ENCODE assay signal across 17 cellular contexts in genomic region chr4:102554988-102555387, GRCh38.
"Had no signal": no experiment of that assay in that cellular context is flagged by ENCODE, and none has a peak within 500 bp of the region (broad histone marks: within the 10 kb centered on the region; RNA-seq: fewer than 3 reads in every experiment).

No MANE protein-coding gene starts in this region.

- H3K27ac Mint-ChIP-seq: activated naive CD4-positive, alpha-beta T cell treated with anti-CD3 and anti-CD28 coated beads, Interleukin-2, amount 10 ng/mL, durations not matched to agents 7 days and 5 days; activated naive CD8-positive, alpha-beta T cell treated with anti-CD3 and anti-CD28 coated beads, Interleukin-2, amount 50 U/mL, for 24 hours; stimulated activated naive B cell treated with anti-CD40 and anti-IgM and Interleukin-4, amounts not matched to agents 10 μg/mL and 1 μg/mL and 100 μg/mL, for 72 hours had no signal

- H3K27me3 ChIP-seq: esophagus squamous epithelium, spleen had no signal

- H3K4me3 Mint-ChIP-seq: activated naive CD4-positive, alpha-beta T cell treated with anti-CD3 and anti-CD28 coated beads, Interleukin-2, amount 10 ng/mL, durations not matched to agents 7 days and 5 days; activated naive CD8-positive, alpha-beta T cell treated with anti-CD3 and anti-CD28 coated beads, Interleukin-2, amount 50 U/mL, for 24 hours; naive B cell; neural crest cell; stimulated activated naive B cell treated with anti-CD40 and anti-IgM and Interleukin-4, amounts not matched to agents 10 μg/mL and 1 μg/mL and 100 μg/mL, for 72 hours had no signal

- DNase-seq: activated CD4-positive, CD25-positive, alpha-beta regulatory T cell treated with anti-CD3 and anti-CD28 coated beads, Interleukin-2, amount 50 U/mL, for 72 hours; activated CD8-positive, alpha-beta memory T cell treated with anti-CD3 and anti-CD28 coated beads for 24 hours; activated CD8-positive, alpha-beta memory T cell treated with anti-CD3 and anti-CD28 coated beads, Interleukin-2, amount 50 U/mL, for 48 hours; activated effector memory CD4-positive, alpha-beta T cell treated with Interleukin-2 at 50 U/mL for 16 hours; activated naive CD4-positive, alpha-beta T cell treated with anti-CD3 and anti-CD28 coated beads, Interleukin-2, amount 10 ng/mL, durations not matched to agents 7 days and 5 days; activated naive CD8-positive, alpha-beta T cell treated with anti-CD3 and anti-CD28 coated beads, Interleukin-2, amount 50 U/mL, for 24 hours; activated T-cell treated with anti-CD3 and anti-CD28 coated beads, Interleukin-2, amount 50 U/mL, for 48 hours; cerebellar nuclear complex; effector CD4-positive, alpha-beta T cell; esophagus squamous epithelium; mammary epithelial cell; naive B cell; spleen; stimulated activated naive B cell treated with anti-CD40 and anti-IgM and Interleukin-4, amounts not matched to agents 10 μg/mL and 1 μg/mL and 100 μg/mL, for 72 hours; T1000 had no signal

- H3K27me3 Mint-ChIP-seq: activated naive CD4-positive, alpha-beta T cell treated with anti-CD3 and anti-CD28 coated beads, Interleukin-2, amount 10 ng/mL, durations not matched to agents 7 days and 5 days; activated naive CD8-positive, alpha-beta T cell treated with anti-CD3 and anti-CD28 coated beads, Interleukin-2, amount 50 U/mL, for 24 hours; naive B cell; stimulated activated naive B cell treated with anti-CD40 and anti-IgM and Interleukin-4, amounts not matched to agents 10 μg/mL and 1 μg/mL and 100 μg/mL, for 72 hours had no signal

- H3K4me3 ChIP-seq: esophagus squamous epithelium, spleen had no signal

- H3K9me3 ChIP-seq: esophagus squamous epithelium, spleen had no signal

- H3K9me3 Mint-ChIP-seq: activated naive CD4-positive, alpha-beta T cell treated with anti-CD3 and anti-CD28 coated beads, Interleukin-2, amount 10 ng/mL, durations not matched to agents 7 days and 5 days; activated naive CD8-positive, alpha-beta T cell treated with anti-CD3 and anti-CD28 coated beads, Interleukin-2, amount 50 U/mL, for 24 hours; naive B cell; neural crest cell; stimulated activated naive B cell treated with anti-CD40 and anti-IgM and Interleukin-4, amounts not matched to agents 10 μg/mL and 1 μg/mL and 100 μg/mL, for 72 hours had no signal

- ATAC-seq: activated naive CD8-positive, alpha-beta T cell treated with anti-CD3 and anti-CD28 coated beads, Interleukin-2, amount 50 U/mL, for 24 hours; left lobe of liver; stimulated activated naive B cell treated with anti-CD40 and anti-IgM and Interleukin-4, amounts not matched to agents 10 μg/mL and 1 μg/mL and 100 μg/mL, for 72 hours had no signal

- H3K27ac ChIP-seq: esophagus squamous epithelium, spleen had no signal
